8 cellular contexts compared by ENCODE assay signal in genomic region chr2:54331095-54331835, GRCh38.
DNase-seq lines count a peak whose midpoint lies in the region; ATAC-seq and TF ChIP-seq lines count a peak whose summit lies in the region.

No MANE protein-coding gene starts in this region.

- H3K9me3 Mint-ChIP-seq in memory B cell: no peaks in the 10 kb centered on the region

- H3K27me3 ChIP-seq in body of pancreas (no peaks in the 10 kb centered on the region), uterus (no peaks in the 10 kb centered on the region)

- no peaks in the 10 kb centered on the region for H3K36me3 ChIP-seq in body of pancreas (replicated peaks in 1 of 2; ENCODE audit: insufficient read depth in 1 of 2, low read depth in 2 of 2)
- no peaks in the 10 kb centered on the region for H3K36me3 ChIP-seq in uterus

- no peaks in the 10 kb centered on the region for H3K27me3 Mint-ChIP-seq in memory B cell

- intact Hi-C loops in body of pancreas (cut with DNase I): no loop called here
- intact Hi-C loops in uterus (cut with DNase I; ENCODE audit: low total_unique reads): no loop called here

- WGBS in body of pancreas, 2 donors: 46 to 53% methylated on average over 14 of the region's 14 CpGs

- H3K27ac Mint-ChIP-seq in memory B cell: peak overlapping the region; percentile 96

- no peaks in the 10 kb centered on the region for H3K9me3 ChIP-seq in body of pancreas
- no peaks in the 10 kb centered on the region for H3K9me3 ChIP-seq in uterus

- peak overlapping the region in 3 of 4 donors; percentile 68 to 86 (median 83) for H3K27ac ChIP-seq in body of pancreas
- H3K27ac ChIP-seq in uterus: peak overlapping the region; percentile 88

- peak overlapping the region; percentile 90 for H3K4me3 Mint-ChIP-seq in memory B cell

- no peak for DNase-seq in GM12864 (ENCODE audit: low read depth)
- peak in 2 of 4 donors; percentile 7 to 17 for DNase-seq in body of pancreas
- peak; percentile 29 to 49 for DNase-seq in memory B cell (ENCODE audit: low spot score in 2 of 2)
- DNase-seq in uterus: no peak
- no peak for DNase-seq in putamen (ENCODE audit: low spot score)
- no peak for DNase-seq in left lobe of liver (ENCODE audit: low spot score)
- no peak for DNase-seq in NCI-H82 (lab: John Stamatoyannopoulos, UW)

- H3K4me3 ChIP-seq in GM12864 (ENCODE audit: low read depth, low read length) (peak overlapping the region; percentile 54), body of pancreas (peak overlapping the region in 1 of 2 donors; percentile 30), uterus (peak overlapping the region; percentile 51 to 58)

- peaks cover 17% of the 10 kb centered on the region for H3K4me1 Mint-ChIP-seq in memory B cell

- peaks cover 13% of the 10 kb centered on the region for H3K4me1 ChIP-seq in body of pancreas
- H3K4me1 ChIP-seq in uterus: no peaks in the 10 kb centered on the region

- TF ChIP-seq CTCF in GM12864 (IDR thresholded peaks at IDR 0.05; ENCODE audit: low read depth, low read length, missing control alignments) (no peak), body of pancreas (IDR thresholded peaks at IDR 0.05) (no peak), uterus (IDR thresholded peaks at IDR 0.05) (no peak)

- ATAC-seq in HG03520 (IDR thresholded peaks at IDR 0.05; ENCODE audit: unreplicated experiment) (peak; percentile 41), body of pancreas (no peak), memory B cell (ENCODE audit: low read depth) (peak; percentile 77), left lobe of liver (no peak)

- TF ChIP-seq POLR2A in body of pancreas (IDR thresholded peaks at IDR 0.05) (no peak), uterus (IDR thresholded peaks at IDR 0.05) (no peak)

- H3K36me3 Mint-ChIP-seq in memory B cell: no peaks in the 10 kb centered on the region

Comparison
In these comparisons a context has a peak if more than half of its experiments do, and no peak if none do; other contexts are left out.
1. DNase-seq: peak in memory B cell (2 of 2); none in GM12864 (single experiment), uterus (0 of 2), putamen (single experiment), left lobe of liver (single experiment) and NCI-H82 (single experiment).
2. ATAC-seq: peak in HG03520 (single experiment) and memory B cell (single experiment); none in body of pancreas (single experiment) and left lobe of liver (single experiment).